In genomic region chr6:33508935-33509926, GRCh38 we compare ENCODE assay signal across 12 cellular contexts. TPM values are rescaled to one million over a fixed set of nuclear protein-coding genes. Genes with fewer than 3 reads are reported as not detected.
A peak's percentile ranks its signal among the peaks of the same experiment; 100 is the strongest.
DNase-seq lines count a peak whose midpoint lies in the region; ATAC-seq and TF ChIP-seq lines count a peak whose summit lies in the region.
"Had no signal": no experiment of that assay in that cellular context is flagged by ENCODE, and none has a peak within 500 bp of the region (broad histone marks: within the 10 kb centered on the region; RNA-seq: fewer than 3 reads in every experiment).

No MANE protein-coding gene starts in this region.

- peaks cover 9% of the 10 kb centered on the region for H3K36me3 Mint-ChIP-seq in Caco-2 (ENCODE audit: insufficient read depth, unreplicated experiment)
- H3K36me3 Mint-ChIP-seq in IgD-negative memory B cell: no peaks in the 10 kb centered on the region
- peaks cover 2% of the 10 kb centered on the region for H3K36me3 Mint-ChIP-seq in endothelial cell (ENCODE audit: low read depth, unreplicated experiment)

- H3K27ac Mint-ChIP-seq in Caco-2 (ENCODE audit: unreplicated experiment) (peak overlapping the region; percentile 35), IgD-negative memory B cell (peak overlapping the region in 1 of 3 donors; percentile 5), endothelial cell (ENCODE audit: unreplicated experiment) (peak overlapping the region; percentile 89)
- H3K27ac Mint-ChIP-seq: progenitor cell of endocrine pancreas had no signal

- H3K9ac ChIP-seq in parathyroid adenoma: no peak overlapping the region

- no peaks in the 10 kb centered on the region for H3K9me3 Mint-ChIP-seq in Caco-2 (ENCODE audit: unreplicated experiment)
- H3K9me3 Mint-ChIP-seq in IgD-negative memory B cell: no peaks in the 10 kb centered on the region
- H3K9me3 Mint-ChIP-seq in endothelial cell (ENCODE audit: unreplicated experiment): no peaks in the 10 kb centered on the region

- DNase-seq in Caco-2: no peak
- DNase-seq in endothelial cell (ENCODE audit: low spot score): peak; percentile 63
- no peak for DNase-seq in activated CD4-positive, alpha-beta T cell treated with anti-CD3 and anti-CD28 coated beads, Interleukin-2, amount 50 U/mL, for 48 hours
- DNase-seq in NCI-H1694 (lab: John Stamatoyannopoulos, UW): no peak
- DNase-seq: DMS153, NCI-H524, T1000 had no signal

- ATAC-seq in GM19324 (IDR thresholded peaks at IDR 0.05; ENCODE audit: low FRiP score, unreplicated experiment) (no peak), HG03439 (IDR thresholded peaks at IDR 0.05; ENCODE audit: unreplicated experiment) (no peak)

- POLR2A ChIA-PET in Caco-2 (lab: Charles Lee): interaction anchor here (0.6 kb wide), 1 partner anchor 191 kb away, joined by 3 read pairs; the partner anchor contains the start of gene ZBTB22

- H3K36me3 ChIP-seq in Caco-2 (ENCODE audit: control insufficient read depth, insufficient read depth, low read length) (no peaks in the 10 kb centered on the region), parathyroid adenoma (ENCODE audit: control insufficient read depth, insufficient read depth, low read length) (no peaks in the 10 kb centered on the region)

- no peak overlapping the region for H3K4me3 Mint-ChIP-seq in Caco-2 (ENCODE audit: unreplicated experiment)
- peak overlapping the region in 3 of 4 donors; percentile 32 to 89 (median 78) for H3K4me3 Mint-ChIP-seq in IgD-negative memory B cell
- H3K4me3 Mint-ChIP-seq in endothelial cell (ENCODE audit: unreplicated experiment): peak overlapping the region; percentile 43

- CTCF ChIA-PET in Caco-2 (lab: Charles Lee): no interaction called here

- no peaks in the 10 kb centered on the region for H3K27me3 ChIP-seq in Caco-2 (replicated peaks; ENCODE audit: control insufficient read depth, insufficient read depth, low read length)
- no peaks in the 10 kb centered on the region for H3K27me3 ChIP-seq in parathyroid adenoma (ENCODE audit: control insufficient read depth, insufficient read depth, low read length)

- H3K4me1 Mint-ChIP-seq in Caco-2 (ENCODE audit: low read depth, unreplicated experiment) (peaks cover 26% of the 10 kb centered on the region), IgD-negative memory B cell (peaks cover 7 to 14% (median 10%) of the 10 kb centered on the region in 3 donors), endothelial cell (ENCODE audit: unreplicated experiment) (peaks cover 34% of the 10 kb centered on the region)

- peaks cover 2% of the 10 kb centered on the region; the same call in 1 of the 2 replicates for H3K9me3 ChIP-seq in Caco-2
- no peaks in the 10 kb centered on the region for H3K9me3 ChIP-seq in parathyroid adenoma (ENCODE audit: control insufficient read depth, low read length)

- no peak for TF ChIP-seq CTCF in Caco-2 (IDR thresholded peaks at IDR 0.05; ENCODE audit: insufficient read depth in 1 of 2, low read depth in 1 of 2, low read length in 1 of 2, severe bottlenecking in 1 of 2, unreplicated experiment in 1 of 2)
- no peak for TF ChIP-seq CTCF in endothelial cell (IDR thresholded peaks at IDR 0.05; ENCODE audit: unreplicated experiment)
- TF ChIP-seq CTCF in parathyroid adenoma (IDR thresholded peaks at IDR 0.05): no peak

- no peak overlapping the region for H3K4me2 ChIP-seq in parathyroid adenoma (ENCODE audit: low read length)

- no peaks in the 10 kb centered on the region for H3K79me2 ChIP-seq in parathyroid adenoma

- H3K27ac ChIP-seq in parathyroid adenoma: no peak overlapping the region

- H2AFZ ChIP-seq in parathyroid adenoma: peak overlapping the region; percentile 76

- H3K4me3 ChIP-seq in Caco-2 (ENCODE audit: low read depth, low read length): no peak overlapping the region
- H3K4me3 ChIP-seq in parathyroid adenoma (ENCODE audit: low read depth, low read length): no peak overlapping the region

- H3K4me1 ChIP-seq in Caco-2 (peaks cover 21% of the 10 kb centered on the region), parathyroid adenoma (no peaks in the 10 kb centered on the region)

- intact Hi-C loops in Caco-2 (cut with micrococcal nuclease; ENCODE audit: unreplicated experiment): no loop called here

- H3K27me3 Mint-ChIP-seq in Caco-2 (ENCODE audit: insufficient read depth, unreplicated experiment) (no peaks in the 10 kb centered on the region), IgD-negative memory B cell (peaks cover 4% of the 10 kb centered on the region), endothelial cell (ENCODE audit: unreplicated experiment) (peaks cover 4% of the 10 kb centered on the region)

- no TSS peak for BruUV-seq in Caco-2 (replicated peaks; lab: Mats Ljungman, UMichigan)

RNA-seq across cellular contexts. Expression of gene ZBTB9, which starts 54.9 kb away (rescaled TPM):
- total RNA-seq in Caco-2 (2022) (11.4 and 12.5 TPM in 2 replicates), endothelial cell (ENCODE audit: unreplicated experiment) (18.7 TPM)
- 9.0 TPM for polyA plus RNA-seq in IgD-negative memory B cell
